8 cellular contexts compared by ENCODE assay signal in the genomic region with DNA sequence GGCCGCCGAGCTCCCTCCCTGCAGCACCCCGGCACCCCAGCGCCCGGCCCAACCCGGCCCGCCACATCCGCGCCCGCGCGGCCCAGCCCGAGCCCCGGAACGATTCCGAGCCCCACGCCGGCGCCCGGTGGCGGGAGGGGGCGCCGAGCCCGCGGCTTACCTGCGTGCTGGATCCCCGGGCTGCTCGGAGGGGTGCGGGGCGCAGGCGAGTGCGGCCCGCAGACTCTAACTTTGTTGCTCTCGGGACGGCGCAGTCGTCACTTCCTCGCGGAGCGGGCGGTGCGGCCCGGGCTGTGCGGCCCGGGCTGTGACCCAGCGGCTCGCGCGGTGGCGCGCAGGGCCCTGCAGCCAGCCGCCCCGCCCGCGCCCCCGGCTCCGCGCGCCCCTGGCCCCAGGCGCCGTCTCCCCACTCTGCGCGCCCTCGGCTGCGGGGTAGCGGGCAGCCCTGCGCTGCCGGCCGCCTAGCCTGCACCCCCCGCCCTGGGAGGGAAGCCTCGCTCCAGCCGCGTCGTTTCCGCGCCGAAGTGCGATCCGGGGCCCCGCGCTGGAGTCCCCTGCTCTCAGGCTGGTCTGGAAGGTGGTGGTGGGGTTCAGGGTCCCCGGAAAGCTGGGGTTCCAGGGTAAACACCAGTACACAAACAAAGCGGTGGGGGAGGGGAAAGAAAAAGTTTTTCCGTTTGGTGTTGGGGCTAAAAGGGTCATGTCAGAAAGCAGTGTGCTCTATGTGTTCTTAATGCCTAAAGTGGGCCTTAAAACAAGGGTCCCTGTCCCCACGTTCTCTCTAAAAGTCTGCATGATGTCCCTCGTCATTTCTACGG.
A peak's percentile ranks its signal among the peaks of the same experiment; 100 is the strongest.
DNase-seq lines count a peak whose midpoint lies in the region; ATAC-seq and TF ChIP-seq lines count a peak whose summit lies in the region.

No MANE protein-coding gene starts in this region.

- H3K27me3 Mint-ChIP-seq in activated CD8-positive, alpha-beta T cell treated with anti-CD3 and anti-CD28 coated beads for 36 hours, result no peaks in the 10 kb centered on the region
- peaks cover 39% of the 10 kb centered on the region for H3K27me3 Mint-ChIP-seq in endodermal cell (ENCODE audit: insufficient read depth)

- CTCF ChIA-PET in activated CD8-positive, alpha-beta T cell treated with anti-CD3 and anti-CD28 coated beads for 36 hours (lab: Charles Lee), result interaction anchor here (0.6 to 6.7 kb wide), 6 partner anchors 10 to 280 kb away, joined by 3 to 84 read pairs (median 14); a partner anchor contains a TSS

- no peaks in the 10 kb centered on the region for H3K9me3 ChIP-seq in endodermal cell (ENCODE audit: control insufficient read depth, low read length)

- H3K79me2 ChIP-seq in KMS-11 (ENCODE audit: insufficient read depth, low read depth), result peaks cover 37% of the 10 kb centered on the region; the same call in 1 of the 2 replicates

- ATAC-seq in GM19035 (IDR thresholded peaks at IDR 0.05; ENCODE audit: unreplicated experiment), result peak; percentile 39
- ATAC-seq in activated CD8-positive, alpha-beta T cell treated with anti-CD3 and anti-CD28 coated beads for 36 hours, result peak; percentile 50
- peak; percentile 66 for ATAC-seq in stimulated activated naive CD8-positive, alpha-beta T cell treated with anti-CD3 and anti-CD28 coated beads, Interleukin-15, Interleukin-2, amounts not matched to agents 100 U/mL and 50 U/mL, for 24 hours

- H3K4me2 ChIP-seq in KMS-11, result peak overlapping the region; percentile 98

- H3K36me3 ChIP-seq in KMS-11 (ENCODE audit: insufficient read depth), result no peaks in the 10 kb centered on the region
- no peaks in the 10 kb centered on the region for H3K36me3 ChIP-seq in endodermal cell (ENCODE audit: control insufficient read depth, insufficient read depth, low read length)

- POLR2A ChIA-PET in activated CD8-positive, alpha-beta T cell treated with anti-CD3 and anti-CD28 coated beads for 36 hours (lab: Charles Lee), result interaction anchor here (0.5 to 24.9 kb wide), 18 partner anchors 9 to 668 kb away, joined by 3 to 512 read pairs (median 5); a partner anchor contains a TSS

- H3K27me3 ChIP-seq in KMS-11 (ENCODE audit: insufficient read depth, low read depth) (no peaks in the 10 kb centered on the region), endodermal cell (ENCODE audit: control insufficient read depth, insufficient read depth, low read length, poor library complexity, severe bottlenecking) (no peaks in the 10 kb centered on the region)

- intact Hi-C loops in activated CD8-positive, alpha-beta T cell treated with anti-CD3 and anti-CD28 coated beads for 36 hours (cut with micrococcal nuclease), result loop anchor here (2.0 kb wide), 1 partner anchor 32 kb away; no protein-coding TSS in a partner anchor

- peaks cover 22% of the 10 kb centered on the region for H3K36me3 Mint-ChIP-seq in activated CD8-positive, alpha-beta T cell treated with anti-CD3 and anti-CD28 coated beads for 36 hours (ENCODE audit: low read depth)
- H3K36me3 Mint-ChIP-seq in endodermal cell (ENCODE audit: low read depth), result no peaks in the 10 kb centered on the region

- H3K9ac ChIP-seq in KMS-11 (peak overlapping the region; percentile 94), endodermal cell (ENCODE audit: extremely low read depth, low read length, poor library complexity, severe bottlenecking) (peak overlapping the region; percentile 62)

- H3K9me3 Mint-ChIP-seq in activated CD8-positive, alpha-beta T cell treated with anti-CD3 and anti-CD28 coated beads for 36 hours, result no peaks in the 10 kb centered on the region
- no peaks in the 10 kb centered on the region for H3K9me3 Mint-ChIP-seq in endodermal cell

- peak overlapping the region; percentile 59 for H2AFZ ChIP-seq in KMS-11 (ENCODE audit: low read depth)

- H3K4me3 ChIP-seq in AG10803 (ENCODE audit: low read length), result peak overlapping the region; percentile 75
- H3K4me3 ChIP-seq in KMS-11 (IDR thresholded peaks at IDR 0.05; ENCODE audit: insufficient read depth, low read depth, low read length), result no peak overlapping the region
- peak overlapping the region; percentile 86 for H3K4me3 ChIP-seq in endodermal cell (ENCODE audit: low read length)

- WGBS in endodermal cell (ENCODE audit: insufficient coverage in 1 of 2, insufficient read length in 1 of 2), 2 experiments, result 0 to 1% methylated on average over 12 to 86 of the region's 87 CpGs

- H3K27ac ChIP-seq in KMS-11 (peak overlapping the region; percentile 83), endodermal cell (ENCODE audit: low read depth, low read length) (peak overlapping the region; percentile 18)

- TF ChIP-seq CTCF in AG10803 (conservative IDR thresholded peaks at IDR 0.05; ENCODE audit: low read length), result no peak
- no peak for TF ChIP-seq CTCF in KMS-11 (conservative IDR thresholded peaks at IDR 0.05; ENCODE audit: low read depth, low read length)
- TF ChIP-seq CTCF in activated CD8-positive, alpha-beta T cell treated with anti-CD3 and anti-CD28 coated beads for 36 hours (IDR thresholded peaks at IDR 0.05), result no peak
- no peak for TF ChIP-seq CTCF in endodermal cell (conservative IDR thresholded peaks at IDR 0.05)

- no peaks in the 10 kb centered on the region for H4K20me1 ChIP-seq in KMS-11 (ENCODE audit: insufficient read depth)

- peaks cover 58% of the 10 kb centered on the region for H3K4me1 Mint-ChIP-seq in activated CD8-positive, alpha-beta T cell treated with anti-CD3 and anti-CD28 coated beads for 36 hours (ENCODE audit: low read depth)
- H3K4me1 Mint-ChIP-seq in endodermal cell, result peaks cover 48% of the 10 kb centered on the region

- H3K4me1 ChIP-seq in KMS-11 (ENCODE audit: low read depth, poor library complexity, severe bottlenecking) (peaks cover 45% of the 10 kb centered on the region), endodermal cell (ENCODE audit: control insufficient read depth, insufficient read depth, low read length) (peaks cover 16% of the 10 kb centered on the region)

- H3K27ac Mint-ChIP-seq in activated CD8-positive, alpha-beta T cell treated with anti-CD3 and anti-CD28 coated beads for 36 hours, result peak overlapping the region; percentile 99
- peak overlapping the region; percentile 94 for H3K27ac Mint-ChIP-seq in endodermal cell

- peak overlapping the region; percentile 90 for H3K4me3 Mint-ChIP-seq in activated CD8-positive, alpha-beta T cell treated with anti-CD3 and anti-CD28 coated beads for 36 hours
- H3K4me3 Mint-ChIP-seq in endodermal cell, result peak overlapping the region; percentile 79

- DNase-seq in AG10803 (ENCODE audit: low read depth) (no peak), endodermal cell (peak; percentile 86), middle frontal gyrus (ENCODE audit: extremely low spot score, low spot score) (peak; percentile 15), DMS79 treated with DMSO at 0.1 percent for 48 hours (lab: John Stamatoyannopoulos, UW) (no peak)
- peak; percentile 66 for DNase-seq in activated CD8-positive, alpha-beta T cell treated with anti-CD3 and anti-CD28 coated beads for 36 hours
- DNase-seq in stimulated activated naive CD8-positive, alpha-beta T cell treated with anti-CD3 and anti-CD28 coated beads, Interleukin-15, Interleukin-2, amounts not matched to agents 100 U/mL and 50 U/mL, for 24 hours, result peak; percentile 72

Comparison
In these comparisons a context has a peak if more than half of its experiments do, and no peak if none do; other contexts are left out.
1. DNase-seq: peak in activated CD8-positive, alpha-beta T cell treated with anti-CD3 and anti-CD28 coated beads for 36 hours (single experiment), endodermal cell (single experiment), middle frontal gyrus (single experiment) and stimulated activated naive CD8-positive, alpha-beta T cell treated with anti-CD3 and anti-CD28 coated beads, Interleukin-15, Interleukin-2, amounts not matched to agents 100 U/mL and 50 U/mL, for 24 hours (single experiment); none in AG10803 (single experiment) and DMS79 treated with DMSO at 0.1 percent for 48 hours (single experiment).
2. Peak in every context shown above with its lines, with median percentiles within 50 percentile points of each other: ATAC-seq.